ENCODE assay signal across 9 cellular contexts in genomic region chr17:11644265-11645212, GRCh38. TPM values are rescaled to one million over a fixed set of nuclear protein-coding genes. Genes with fewer than 3 reads are reported as not detected.
DNase-seq lines count a peak whose midpoint lies in the region; ATAC-seq lines count a peak whose summit lies in the region.
"Had no signal": no experiment of that assay in that cellular context is flagged by ENCODE, and none has a peak within 500 bp of the region (broad histone marks: within the 10 kb centered on the region; RNA-seq: fewer than 3 reads in every experiment).

No MANE protein-coding gene starts in this region.

- H3K36me3 ChIP-seq in trophoblast cell (ENCODE audit: control insufficient read depth in 1 of 2, insufficient read depth in 2 of 2, low read length in 2 of 2) = no peaks in the 10 kb centered on the region

- H2BK120ac ChIP-seq in trophoblast cell (ENCODE audit: insufficient read depth, low read length, poor library complexity) = no peak overlapping the region

- no peaks in the 10 kb centered on the region for H3K27me3 Mint-ChIP-seq in activated T-helper 1 cell treated with anti-CD3 and anti-CD28 coated beads, Interleukin-12 subunit alpha, Interleukin-12 subunit beta, Interleukin-2, Interleukin-4 antibody, amounts not matched to agents 30 ng/mL and 10 ng/mL and 1 ng/mL, durations not matched to agents 14 hours and 24 hours and 36 hours (ENCODE audit: insufficient read depth)

- intact Hi-C loops in activated T-helper 1 cell treated with anti-CD3 and anti-CD28 coated beads, Interleukin-12 subunit alpha, Interleukin-12 subunit beta, Interleukin-2, Interleukin-4 antibody, amounts not matched to agents 30 ng/mL and 10 ng/mL and 1 ng/mL, durations not matched to agents 14 hours and 24 hours and 36 hours (cut with micrococcal nuclease) = loop anchor here (5.0 kb wide), 1 partner anchor 767 kb away; no protein-coding TSS in a partner anchor

- DNase-seq in COR-L47 (lab: John Stamatoyannopoulos, UW) (peak; percentile 20), NCI-H69 (lab: John Stamatoyannopoulos, UW) (peak; percentile 49), glomerular visceral epithelial cell (ENCODE audit: extremely low spot score) (peak; percentile 17), trophoblast cell (peak; percentile 70 to 82)
- peak; percentile 11 for DNase-seq in activated T-helper 1 cell treated with anti-CD3 and anti-CD28 coated beads, Interleukin-12 subunit alpha, Interleukin-12 subunit beta, Interleukin-2, Interleukin-4 antibody, amounts not matched to agents 30 ng/mL and 10 ng/mL and 1 ng/mL, durations not matched to agents 14 hours and 24 hours and 36 hours (ENCODE audit: low spot score)

- no peak overlapping the region for H3K18ac ChIP-seq in trophoblast cell (ENCODE audit: low read length)

- no peak overlapping the region for H2AFZ ChIP-seq in trophoblast cell (ENCODE audit: insufficient read depth, low read length, poor library complexity)

- no peak overlapping the region for H4K8ac ChIP-seq in trophoblast cell (ENCODE audit: low read depth, low read length)

- no peaks in the 10 kb centered on the region for H3K27me3 ChIP-seq in trophoblast cell (ENCODE audit: insufficient read depth, low read length)

- H3K9me3 ChIP-seq in trophoblast cell (ENCODE audit: insufficient read depth, low read depth, low read length) = peaks cover 2% of the 10 kb centered on the region

- no peaks in the 10 kb centered on the region for H3K79me2 ChIP-seq in trophoblast cell (ENCODE audit: control insufficient read depth, insufficient read depth, low read length, poor library complexity)

- WGBS in trophoblast cell (ENCODE audit: extremely low coverage, insufficient coverage, insufficient read length) = no CpG with 5 or more reads among the region's 18 CpGs

- no peak overlapping the region for H3K4ac ChIP-seq in trophoblast cell (ENCODE audit: low read depth, low read length)

- no peak overlapping the region for H4K91ac ChIP-seq in trophoblast cell (ENCODE audit: low read depth, low read length)

- no peaks in the 10 kb centered on the region for H3K9me3 Mint-ChIP-seq in activated T-helper 1 cell treated with anti-CD3 and anti-CD28 coated beads, Interleukin-12 subunit alpha, Interleukin-12 subunit beta, Interleukin-2, Interleukin-4 antibody, amounts not matched to agents 30 ng/mL and 10 ng/mL and 1 ng/mL, durations not matched to agents 14 hours and 24 hours and 36 hours

- no peak overlapping the region for H2BK5ac ChIP-seq in trophoblast cell (ENCODE audit: low read depth, low read length, poor library complexity)

- no peak overlapping the region for H2BK12ac ChIP-seq in trophoblast cell (ENCODE audit: low read length)

- no peak overlapping the region for H3K4me3 ChIP-seq in trophoblast cell (ENCODE audit: low read depth, low read length)

- H3K4me1 Mint-ChIP-seq in activated T-helper 1 cell treated with anti-CD3 and anti-CD28 coated beads, Interleukin-12 subunit alpha, Interleukin-12 subunit beta, Interleukin-2, Interleukin-4 antibody, amounts not matched to agents 30 ng/mL and 10 ng/mL and 1 ng/mL, durations not matched to agents 14 hours and 24 hours and 36 hours (ENCODE audit: low read depth) = no peaks in the 10 kb centered on the region

- no peak overlapping the region for H3K4me2 ChIP-seq in trophoblast cell (ENCODE audit: low read length)

- no peak overlapping the region for H2AK5ac ChIP-seq in trophoblast cell (ENCODE audit: low read length)

- H3K23ac ChIP-seq in trophoblast cell (ENCODE audit: low read length) = no peak overlapping the region

- H3K9ac ChIP-seq in trophoblast cell (ENCODE audit: low read length) = no peak overlapping the region

- no peak overlapping the region for H4K12ac ChIP-seq in trophoblast cell (ENCODE audit: low read depth, low read length)

- H3K27ac ChIP-seq in trophoblast cell (ENCODE audit: low read depth, low read length) = no peak overlapping the region

- H3K27ac Mint-ChIP-seq in activated T-helper 1 cell treated with anti-CD3 and anti-CD28 coated beads, Interleukin-12 subunit alpha, Interleukin-12 subunit beta, Interleukin-2, Interleukin-4 antibody, amounts not matched to agents 30 ng/mL and 10 ng/mL and 1 ng/mL, durations not matched to agents 14 hours and 24 hours and 36 hours = no peak overlapping the region

- no peaks in the 10 kb centered on the region for H3K4me1 ChIP-seq in trophoblast cell (ENCODE audit: control insufficient read depth in 1 of 2, insufficient read depth in 2 of 2, low read length in 2 of 2)

- H3K79me1 ChIP-seq in trophoblast cell (ENCODE audit: low read length) = no peaks in the 10 kb centered on the region

- H3K36me3 Mint-ChIP-seq in activated T-helper 1 cell treated with anti-CD3 and anti-CD28 coated beads, Interleukin-12 subunit alpha, Interleukin-12 subunit beta, Interleukin-2, Interleukin-4 antibody, amounts not matched to agents 30 ng/mL and 10 ng/mL and 1 ng/mL, durations not matched to agents 14 hours and 24 hours and 36 hours (ENCODE audit: low read depth) = no peaks in the 10 kb centered on the region

- ATAC-seq in HG02678 (IDR thresholded peaks at IDR 0.05; ENCODE audit: unreplicated experiment) (peak; percentile 62), HG02852 (IDR thresholded peaks at IDR 0.05; ENCODE audit: unreplicated experiment) (no peak), GM21360 (IDR thresholded peaks at IDR 0.05; ENCODE audit: unreplicated experiment) (no peak)

- no peak overlapping the region for H3K4me3 Mint-ChIP-seq in activated T-helper 1 cell treated with anti-CD3 and anti-CD28 coated beads, Interleukin-12 subunit alpha, Interleukin-12 subunit beta, Interleukin-2, Interleukin-4 antibody, amounts not matched to agents 30 ng/mL and 10 ng/mL and 1 ng/mL, durations not matched to agents 14 hours and 24 hours and 36 hours

- H3K14ac ChIP-seq in trophoblast cell (ENCODE audit: low read length) = no peak overlapping the region

RNA-seq across cellular contexts. Expression of gene DNAH9, which starts 46.3 kb away (rescaled TPM):
- total RNA-seq in activated T-helper 1 cell treated with anti-CD3 and anti-CD28 coated beads, Interleukin-12 subunit alpha, Interleukin-12 subunit beta, Interleukin-2, Interleukin-4 antibody, amounts not matched to agents 30 ng/mL and 10 ng/mL and 1 ng/mL, durations not matched to agents 14 hours and 24 hours and 36 hours = not detected in 2 replicates
- polyA plus RNA-seq in trophoblast cell (2013) = 0.06 and 0.18 TPM in 2 replicates
- total RNA-seq: T-helper 1 cell treated with Interleukin-12 subunit alpha and Interleukin-12 subunit beta and Interleukin-4 antibody, amounts not matched to agents 30 ng/mL and 1 ng/mL, for 36 hours had no signal

Comparison
In these comparisons a context has a peak if more than half of its experiments do, and no peak if none do; other contexts are left out.
1. DNase-seq: peak in every context shown above with its lines; median percentile 76 in trophoblast cell; 49 in NCI-H69; 20 in COR-L47; 17 in glomerular visceral epithelial cell; 11 in activated T-helper 1 cell treated with anti-CD3 and anti-CD28 coated beads, Interleukin-12 subunit alpha, Interleukin-12 subunit beta, Interleukin-2, Interleukin-4 antibody, amounts not matched to agents 30 ng/mL and 10 ng/mL and 1 ng/mL, durations not matched to agents 14 hours and 24 hours and 36 hours.